1 cellular context compared by ENCODE assay signal in the genomic region with DNA sequence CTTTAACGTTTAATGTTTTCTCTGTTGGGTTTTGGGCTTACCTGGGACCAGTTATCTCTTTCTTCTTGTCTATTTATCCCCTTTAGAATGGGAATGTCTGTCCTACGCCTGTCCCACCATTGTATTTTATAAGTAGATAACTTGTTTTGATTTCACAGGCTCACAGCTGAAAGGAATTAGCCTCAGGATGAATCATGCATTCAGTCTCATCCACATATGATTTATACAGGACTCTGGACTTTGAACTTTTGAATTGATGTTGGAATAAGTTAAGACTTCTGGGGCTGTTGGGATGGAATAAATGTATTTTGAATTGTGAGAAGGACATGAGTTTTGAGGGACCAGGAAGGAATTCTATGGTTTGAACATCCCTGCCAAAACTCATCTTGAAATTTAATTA.
TF ChIP-seq lines count a peak whose summit lies in the region.

No MANE protein-coding gene starts in this region.

TF ChIP-seq in IMR-90, 13 proteins besides CTCF, POLR2A, EP300 and RAD21 (continued from another document):
- TF ChIP-seq, protein P1, sequence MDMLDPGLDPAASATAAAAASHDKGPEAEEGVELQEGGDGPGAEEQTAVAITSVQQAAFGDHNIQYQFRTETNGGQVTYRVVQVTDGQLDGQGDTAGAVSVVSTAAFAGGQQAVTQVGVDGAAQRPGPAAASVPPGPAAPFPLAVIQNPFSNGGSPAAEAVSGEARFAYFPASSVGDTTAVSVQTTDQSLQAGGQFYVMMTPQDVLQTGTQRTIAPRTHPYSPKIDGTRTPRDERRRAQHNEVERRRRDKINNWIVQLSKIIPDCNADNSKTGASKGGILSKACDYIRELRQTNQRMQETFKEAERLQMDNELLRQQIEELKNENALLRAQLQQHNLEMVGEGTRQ (IDR thresholded peaks at IDR 0.05; ENCODE audit: low read depth, low read length), result no peak
- no peak for TF ChIP-seq RFX5 (IDR thresholded peaks at IDR 0.05; ENCODE audit: low read depth, low read length)
- TF ChIP-seq CHD1 (IDR thresholded peaks at IDR 0.05; ENCODE audit: low read depth, low read length), result no peak
- no peak for TF ChIP-seq ELK1 (IDR thresholded peaks at IDR 0.05; ENCODE audit: borderline replicate concordance, low read depth, low read length)
- TF ChIP-seq MAZ (IDR thresholded peaks at IDR 0.05; ENCODE audit: borderline replicate concordance, low read depth, low read length), result no peak
- no peak for TF ChIP-seq NFE2L2 (IDR thresholded peaks at IDR 0.05; ENCODE audit: low read depth, low read length)
- TF ChIP-seq FOS (IDR thresholded peaks at IDR 0.05; ENCODE audit: low read depth, low read length), result no peak
